In genomic region chr2:9095690-9096089, GRCh38 we compare ENCODE assay signal across 8 cellular contexts.
A peak's percentile ranks its signal among the peaks of the same experiment; 100 is the strongest.
DNase-seq lines count a peak whose midpoint lies in the region; ATAC-seq and TF ChIP-seq lines count a peak whose summit lies in the region.

No MANE protein-coding gene starts in this region.

- H4K91ac ChIP-seq in IMR-90 (ENCODE audit: insufficient read depth, low read depth, low read length) = peak overlapping the region; percentile 92; the same call in 1 of the 2 replicates

- DNase-seq in IMR-90 (peak; percentile 44), dorsolateral prefrontal cortex (peak in 7 of 10 donors; percentile 22 to 73 (median 48)), left colon (peak; percentile 66 to 70), smooth muscle cell of the brain vasculature (ENCODE audit: low read depth, low spot score) (peak; percentile 31), NCI-H146 (lab: John Stamatoyannopoulos, UW) (no peak), T1000 (lab: John Stamatoyannopoulos, UW) (no peak)

- TF ChIP-seq POLR2A in IMR-90 (IDR thresholded peaks at IDR 0.05; ENCODE audit: low read depth, low read length) = no peak

- H3K4ac ChIP-seq in IMR-90 (ENCODE audit: low read depth, low read length) = peak overlapping the region; percentile 94

- H3K9me3 ChIP-seq in IMR-90 (ENCODE audit: control insufficient read depth, insufficient read depth, low read length) = no peaks in the 10 kb centered on the region

- CTCF ChIA-PET in IMR-90 (lab: Yijun Ruan, JAX) = no interaction called here

- H3K9ac ChIP-seq in IMR-90 (ENCODE audit: low read depth, low read length) = no peak overlapping the region

- peak overlapping the region; percentile 99; the same call in 2 of the 3 replicates for H2BK15ac ChIP-seq in IMR-90 (ENCODE audit: low read depth, low read length)

- H2AK9ac ChIP-seq in IMR-90 (replicated peaks; ENCODE audit: low read depth, low read length, poor library complexity) = peak overlapping the region; percentile 60

- no peak overlapping the region for H3K4me2 ChIP-seq in IMR-90 (ENCODE audit: low read depth, low read length)

- H3K56ac ChIP-seq in IMR-90 (ENCODE audit: extremely low read depth, insufficient read depth, low read length) = no peak overlapping the region

- dilution Hi-C loops in IMR-90 (cut with HindIII; ENCODE audit: low sequenced_read_pairs, unreplicated experiment) = no loop called here

- peak overlapping the region; percentile 84 for H2AFZ ChIP-seq in IMR-90 (replicated peaks; ENCODE audit: low read length, poor library complexity)

- H2AK5ac ChIP-seq in IMR-90 (ENCODE audit: low read depth, low read length) = no peak overlapping the region; the same call in 1 of the 2 replicates

- peak; percentile 43 for TF ChIP-seq RAD21 in IMR-90 (IDR thresholded peaks at IDR 0.05; ENCODE audit: low read length)

- H4K20me1 ChIP-seq in IMR-90 (ENCODE audit: insufficient read depth, low read length) = no peaks in the 10 kb centered on the region

- H2BK120ac ChIP-seq in IMR-90 (ENCODE audit: low read depth, low read length) = peak overlapping the region; percentile 65

- H3K27ac ChIP-seq in IMR-90 (ENCODE audit: insufficient read depth, low read length) (no peak overlapping the region), dorsolateral prefrontal cortex (peak overlapping the region in 11 of 59 donors; percentile 17 to 65 (median 49))

- POLR2A ChIA-PET in IMR-90 (lab: Charles Lee; ENCODE audit: unreplicated experiment) = no interaction called here

- no peaks in the 10 kb centered on the region; a peak in 1 of 4 replicates for H3K79me1 ChIP-seq in IMR-90 (ENCODE audit: low read depth in 1 of 2, low read length in 2 of 2)

- intact Hi-C loops in IMR-90 (cut with micrococcal nuclease) = no loop called here
- intact Hi-C loops in dorsolateral prefrontal cortex (cut with DNase I) = loop anchor here in 1 of 2 donors (10.0 kb wide), 1 partner anchor 221 kb away; no protein-coding TSS in a partner anchor
- intact Hi-C loops in left colon (cut with DNase I, micrococcal nuclease) = no loop called here

- H2BK5ac ChIP-seq in IMR-90 (ENCODE audit: low read depth, low read length, poor library complexity, severe bottlenecking) = peak overlapping the region; percentile 32

- H2BK20ac ChIP-seq in IMR-90 (ENCODE audit: low read depth, low read length) = no peak overlapping the region

- H3K27me3 ChIP-seq in IMR-90 (ENCODE audit: control insufficient read depth, insufficient read depth, low read length) = no peaks in the 10 kb centered on the region
- H3K27me3 ChIP-seq in dorsolateral prefrontal cortex = no peaks in the 10 kb centered on the region

- TF ChIP-seq CTCF in IMR-90 (conservative IDR thresholded peaks at IDR 0.05; ENCODE audit: low read depth, low read length) (peak; percentile 42), dorsolateral prefrontal cortex (IDR thresholded peaks at IDR 0.05 in 54 of 56, conservative IDR thresholded peaks at IDR 0.05 in 2 of 56; ENCODE audit: low read depth in 1 of 56, partially characterized antibody in 56 of 56) (peak in 50 of 56 donors; percentile 21 to 68 (median 46))

- H3K4me1 ChIP-seq in IMR-90 (ENCODE audit: control insufficient read depth, insufficient read depth, low read length) = peaks cover 19% of the 10 kb centered on the region

- in situ Hi-C loops in IMR-90 (cut with MboI; ENCODE audit: low sequenced_read_pairs) = no loop called here

- peak overlapping the region; percentile 81; the same call in 1 of the 2 replicates for H3K14ac ChIP-seq in IMR-90 (replicated peaks; ENCODE audit: low read depth, low read length)

- H3K36me3 ChIP-seq in IMR-90 (ENCODE audit: control insufficient read depth, insufficient read depth, low read length) = no peaks in the 10 kb centered on the region

- peaks cover 19% of the 10 kb centered on the region for H3K9me1 ChIP-seq in IMR-90 (ENCODE audit: insufficient read depth, low read length)

- ATAC-seq in IMR-90 (ENCODE audit: low read depth) (peak; percentile 43), left colon (peak; percentile 92), GM18520 (IDR thresholded peaks at IDR 0.05; ENCODE audit: unreplicated experiment) (no peak), HG03442 (IDR thresholded peaks at IDR 0.05; ENCODE audit: unreplicated experiment) (no peak)

- H3K4me3 ChIP-seq in IMR-90 (ENCODE audit: insufficient read depth, low read depth, low read length) (no peak overlapping the region), dorsolateral prefrontal cortex (peak overlapping the region in 55 of 59 donors; percentile 2 to 59 (median 31))

- H4K5ac ChIP-seq in IMR-90 (ENCODE audit: low read depth, low read length) = peak overlapping the region; percentile 37

- H3K18ac ChIP-seq in IMR-90 (ENCODE audit: low read depth, low read length) = peak overlapping the region; percentile 55; the same call in 1 of the 2 replicates

- no peak overlapping the region for H3K23ac ChIP-seq in IMR-90 (ENCODE audit: low read depth, low read length)

- H4K8ac ChIP-seq in IMR-90 (ENCODE audit: low read depth in 2 of 2, low read length in 2 of 2) = peak overlapping the region; percentile 83 to 94; a peak in 3 of 4 replicates

- WGBS in IMR-90 (ENCODE audit: extremely low coverage in 2 of 2, insufficient read length in 1 of 2), 2 experiments = no CpG with 5 or more reads among the region's 21 CpGs

- BruUV-seq in IMR-90 (replicated peaks; lab: Mats Ljungman, UMichigan) = no TSS peak

TF ChIP-seq in IMR-90, 13 proteins besides CTCF, POLR2A, EP300 and RAD21:
- no peak; the same call in 1 of the 2 replicates for TF ChIP-seq MAZ (IDR thresholded peaks at IDR 0.05; ENCODE audit: borderline replicate concordance, low read depth, low read length)
- no peak for TF ChIP-seq CHD1 (IDR thresholded peaks at IDR 0.05; ENCODE audit: low read depth, low read length)
- no peak for TF ChIP-seq NFE2L2 (IDR thresholded peaks at IDR 0.05; ENCODE audit: low read depth, low read length)
- no peak for TF ChIP-seq RCOR1 (IDR thresholded peaks at IDR 0.05; ENCODE audit: insufficient replicate concordance, low read length)
- TF ChIP-seq MAFK (IDR thresholded peaks at IDR 0.05; ENCODE audit: low read depth, low read length) = no peak
- TF ChIP-seq CEBPB (IDR thresholded peaks at IDR 0.05; ENCODE audit: low read depth, low read length) = no peak
- no peak for TF ChIP-seq FOS (IDR thresholded peaks at IDR 0.05; ENCODE audit: low read depth, low read length)
- no peak for TF ChIP-seq MXI1 (IDR thresholded peaks at IDR 0.05; ENCODE audit: borderline replicate concordance, low read depth, low read length)
- TF ChIP-seq BHLHE40 (IDR thresholded peaks at IDR 0.05; ENCODE audit: low read depth, low read length) = no peak
- no peak for TF ChIP-seq RFX5 (IDR thresholded peaks at IDR 0.05; ENCODE audit: low read depth, low read length)
- no peak for TF ChIP-seq SMC3 (IDR thresholded peaks at IDR 0.05; ENCODE audit: low read depth, low read length)
- no peak for TF ChIP-seq USF2 (IDR thresholded peaks at IDR 0.05; ENCODE audit: low read depth, low read length)
- TF ChIP-seq ELK1 (IDR thresholded peaks at IDR 0.05; ENCODE audit: borderline replicate concordance, low read depth, low read length) = no peak
TF ChIP-seq in IMR-90: peak in this region for 0.

Comparison
In these comparisons a context has a peak if more than half of its experiments do, and no peak if none do; other contexts are left out.
1. ATAC-seq: peak in IMR-90 (single experiment) and left colon (single experiment); none in GM18520 (single experiment) and HG03442 (single experiment).
2. DNase-seq: peak in IMR-90 (single experiment), dorsolateral prefrontal cortex (7 of 10), left colon (2 of 2) and smooth muscle cell of the brain vasculature (single experiment); none in NCI-H146 (single experiment) and T1000 (single experiment).